8 cellular contexts compared by ENCODE assay signal in genomic region chr9:121071356-121071755, GRCh38. TPM values are rescaled to one million over a fixed set of nuclear protein-coding genes. Genes with fewer than 3 reads are reported as not detected.
DNase-seq lines count a peak whose midpoint lies in the region; ATAC-seq, FAIRE-seq and TF ChIP-seq lines count a peak whose summit lies in the region.

No MANE protein-coding gene starts in this region.

- H3K4me3 ChIP-seq in heart left ventricle, result peak overlapping the region in 10 of 12 donors; percentile 29 to 91 (median 48)
- peak overlapping the region; percentile 41 to 55 (median 46) for H3K4me3 ChIP-seq in esophagus muscularis mucosa
- H3K4me3 ChIP-seq in tibial artery, result peak overlapping the region; percentile 38 to 88
- H3K4me3 ChIP-seq in pancreas, result peak overlapping the region in 1 of 4 donors; percentile 44

- TF ChIP-seq EP300 in esophagus muscularis mucosa (IDR thresholded peaks at IDR 0.05), result no peak

- H3K27me3 ChIP-seq in heart left ventricle (no peaks in the 10 kb centered on the region), esophagus muscularis mucosa (no peaks in the 10 kb centered on the region), tibial artery (no peaks in the 10 kb centered on the region), pancreas (no peaks in the 10 kb centered on the region)

- peak overlapping the region in 10 of 12 donors; percentile 16 to 92 (median 70) for H3K27ac ChIP-seq in heart left ventricle
- H3K27ac ChIP-seq in RWPE1, result peak overlapping the region; percentile 24
- peak overlapping the region; percentile 90 to 96 (median 92) for H3K27ac ChIP-seq in esophagus muscularis mucosa (replicated peaks in 1 of 4)
- H3K27ac ChIP-seq in tibial artery, result peak overlapping the region; percentile 91 to 95
- H3K27ac ChIP-seq in pancreas, result peak overlapping the region in 2 of 4 donors; percentile 13 to 58

- H3K36me3 ChIP-seq in heart left ventricle (no peaks in the 10 kb centered on the region), esophagus muscularis mucosa (peaks cover 0 to 6% (median 0%) of the 10 kb centered on the region in 4 donors), tibial artery (peaks cover 0 to 7% (median 4%) of the 10 kb centered on the region in 3 donors), pancreas (no peaks in the 10 kb centered on the region)

- CTCF ChIA-PET in RWPE1 (lab: Yijun Ruan, JAX), result interaction anchor here (0.6 to 2.0 kb wide), 7 partner anchors 11 to 451 kb away, joined by 3 to 9 read pairs (median 3); no protein-coding TSS in a partner anchor

- FAIRE-seq in pancreas (lab: Jason Lieb, UNC), result no peak

- no peak for ATAC-seq in heart left ventricle
- ATAC-seq in Right ventricle myocardium superior (ENCODE audit: poor library complexity), result no peak
- no peak for ATAC-seq in pancreas

- H3K4me1 ChIP-seq in heart left ventricle, result peaks cover 0 to 38% (median 14%) of the 10 kb centered on the region in 12 donors
- H3K4me1 ChIP-seq in esophagus muscularis mucosa, result peaks cover 14 to 32% (median 30%) of the 10 kb centered on the region in 4 donors
- H3K4me1 ChIP-seq in tibial artery, result peaks cover 0 to 30% (median 21%) of the 10 kb centered on the region in 4 donors
- H3K4me1 ChIP-seq in pancreas, result peaks cover 4 to 11% (median 4%) of the 10 kb centered on the region in 3 donors

- TF ChIP-seq CTCF in heart left ventricle (IDR thresholded peaks at IDR 0.05), result no peak
- no peak for TF ChIP-seq CTCF in RWPE1 (conservative IDR thresholded peaks at IDR 0.05; ENCODE audit: low read depth)
- no peak for TF ChIP-seq CTCF in esophagus muscularis mucosa (IDR thresholded peaks at IDR 0.05)
- TF ChIP-seq CTCF in tibial artery (IDR thresholded peaks at IDR 0.05), result no peak
- TF ChIP-seq CTCF in pancreas (IDR thresholded peaks at IDR 0.05), result no peak

- DNase-seq in heart left ventricle (no peak), Right ventricle myocardium superior (no peak), RWPE1 (ENCODE audit: low spot score) (no peak), esophagus muscularis mucosa (ENCODE audit: extremely low spot score) (no peak), tibial artery (no peak), NCI-H82 treated with DMSO at 0.1 percent for 48 hours (lab: John Stamatoyannopoulos, UW; ENCODE audit: unreplicated experiment) (no peak), pancreas (no peak)
- DNase-seq in activated effector memory CD4-positive, alpha-beta T cell treated with Interleukin-2 at 50 U/mL for 16 hours, result no peak

- 96 to 98% (median 96%) methylated on average over 2 of the region's 2 CpGs for whole genome bisulfite sequencing in heart left ventricle, 4 donors
- WGBS in esophagus muscularis mucosa, result 100% methylated on average over 2 of the region's 2 CpGs
- 98 to 100% methylated on average over 2 of the region's 2 CpGs for WGBS in pancreas, 2 donors

- intact Hi-C loops in heart left ventricle (cut with DNase I), result loop anchor here in 2 of 10 donors (5.0 kb wide), 2 partner anchors 51 to 89 kb away; no protein-coding TSS in a partner anchor
- intact Hi-C loops in Right ventricle myocardium superior (cut with DNase I), result no loop called here
- intact Hi-C loops in esophagus muscularis mucosa (cut with DNase I), result loop anchor here (5.0 kb wide), 1 partner anchor 204 kb away; no protein-coding TSS in a partner anchor
- intact Hi-C loops in tibial artery (cut with DNase I; ENCODE audit: low total_unique reads), result loop anchor here (10.0 kb wide), 1 partner anchor 207 kb away; no protein-coding TSS in a partner anchor
- intact Hi-C loops in pancreas (cut with DNase I), result no loop called here

- H3K9me3 ChIP-seq in heart left ventricle, result peaks cover 0 to 8% (median 0%) of the 10 kb centered on the region in 12 donors
- H3K9me3 ChIP-seq in esophagus muscularis mucosa, result no peaks in the 10 kb centered on the region
- no peaks in the 10 kb centered on the region for H3K9me3 ChIP-seq in tibial artery
- H3K9me3 ChIP-seq in pancreas, result no peaks in the 10 kb centered on the region

- POLR2A ChIA-PET in RWPE1 (lab: Yijun Ruan, JAX; ENCODE audit: low non-redundant PET), result interaction anchor here (0.7 kb wide), 1 partner anchor 77 kb away, joined by 3 read pairs; no protein-coding TSS in a partner anchor

- TF ChIP-seq POLR2A in heart left ventricle (IDR thresholded peaks at IDR 0.05), result no peak
- TF ChIP-seq POLR2A in esophagus muscularis mucosa (IDR thresholded peaks at IDR 0.05; ENCODE audit: low read depth), result no peak

RNA-seq across cellular contexts. Expression of gene CNTRL, which starts 3.4 kb away (rescaled TPM):
- 10 to 100 TPM in 1 of 9 donors, 1 to 10 TPM in 8; 2.5 to 11.4 (median 4.1) TPM for total RNA-seq in heart left ventricle
- polyA plus RNA-seq in heart left ventricle, result 1 to 10 TPM; 2.6 to 2.9 TPM
- 2.6 TPM for total RNA-seq in Right ventricle myocardium superior
- total RNA-seq in esophagus muscularis mucosa, result 10 to 100 TPM in 2 of 4 donors, 1 to 10 TPM in 2; 7.8 to 14.1 (median 11.2) TPM
- 10 to 100 TPM in 1 of 6 donors, 1 to 10 TPM in 5; 5.5 to 12.1 (median 6.5) TPM for total RNA-seq in pancreas
- 1 to 10 TPM; 5.0 to 7.7 TPM for polyA plus RNA-seq in pancreas

RNA-seq across cellular contexts. Expression of gene C5, which starts 21.3 kb away (rescaled TPM):
- total RNA-seq in heart left ventricle, result 1 to 10 TPM in 3 of 9 donors, under 1 TPM in 6; 0.32 to 1.8 (median 0.54) TPM
- under 1 TPM; 0.46 to 0.61 TPM for polyA plus RNA-seq in heart left ventricle
- total RNA-seq in Right ventricle myocardium superior, result 1.0 TPM
- total RNA-seq in esophagus muscularis mucosa, result 1 to 10 TPM; 3.6 to 6.6 (median 4.6) TPM
- 10 to 100 TPM; 12.7 to 29.9 (median 16.3) TPM for total RNA-seq in pancreas
- polyA plus RNA-seq in pancreas, result 1 to 10 TPM; 5.2 to 6.5 TPM

Comparison
In these comparisons a context has a peak if more than half of its experiments do, and no peak if none do; other contexts are left out.
1. intact Hi-C loops: an anchor here in esophagus muscularis mucosa (5.0 kb wide) and tibial artery (10.0 kb wide); none called in Right ventricle myocardium superior and pancreas.